13 cellular contexts compared by ENCODE assay signal in genomic region chr6:139757766-139758655, GRCh38.
A peak's percentile ranks its signal among the peaks of the same experiment; 100 is the strongest.
DNase-seq lines count a peak whose midpoint lies in the region; ATAC-seq and TF ChIP-seq lines count a peak whose summit lies in the region.
"Had no signal": no experiment of that assay in that cellular context is flagged by ENCODE, and none has a peak within 500 bp of the region (broad histone marks: within the 10 kb centered on the region; RNA-seq: fewer than 3 reads in every experiment).

No MANE protein-coding gene starts in this region.

- H3K9ac ChIP-seq in subcutaneous abdominal adipose tissue (ENCODE audit: low read length in 5 of 5): no peak overlapping the region

- H3K4me3 Mint-ChIP-seq in HFFc6: peak overlapping the region; percentile 8; the same call in 1 of the 2 replicates
- no peak overlapping the region for H3K4me3 Mint-ChIP-seq in activated CD8-positive, alpha-beta T cell treated with anti-CD3 and anti-CD28 coated beads, Interleukin-2, amount 10 ng/mL, durations not matched to agents 7 days and 5 days
- no peak overlapping the region for H3K4me3 Mint-ChIP-seq in activated T-helper 2 cell treated with anti-CD3 and anti-CD28 coated beads, Interferon-gamma antibody, Interleukin-2, Interleukin-4, amounts not matched to agents 10 μg/mL and 5 μg/mL and 100 μg/mL, durations not matched to agents 14 hours and 24 hours and 36 hours (ENCODE audit: low read depth)
- H3K4me3 Mint-ChIP-seq: stimulated activated naive CD8-positive, alpha-beta T cell treated with anti-CD3 and anti-CD28 coated beads, Interleukin-15, amount 100 ng/mL, for 72 hours; T-helper 1 cell treated with Interleukin-12 subunit alpha and Interleukin-12 subunit beta and Interleukin-4 antibody, amounts not matched to agents 30 μg/mL and 1 μg/mL, for 36 hours had no signal

- H4K20me1 ChIP-seq in hepatocyte (ENCODE audit: insufficient read depth, poor library complexity, severe bottlenecking): no peaks in the 10 kb centered on the region

- H3K36me3 Mint-ChIP-seq in HFFc6 (ENCODE audit: low read depth): peaks cover 8% of the 10 kb centered on the region; the same call in 1 of the 2 replicates
- no peaks in the 10 kb centered on the region for H3K36me3 Mint-ChIP-seq in activated CD8-positive, alpha-beta T cell treated with anti-CD3 and anti-CD28 coated beads, Interleukin-2, amount 10 ng/mL, durations not matched to agents 7 days and 5 days (ENCODE audit: low read depth)
- H3K36me3 Mint-ChIP-seq in activated T-helper 2 cell treated with anti-CD3 and anti-CD28 coated beads, Interferon-gamma antibody, Interleukin-2, Interleukin-4, amounts not matched to agents 10 μg/mL and 5 μg/mL and 100 μg/mL, durations not matched to agents 14 hours and 24 hours and 36 hours (ENCODE audit: low read depth): no peaks in the 10 kb centered on the region

- no peaks in the 10 kb centered on the region for H3K79me2 ChIP-seq in hepatocyte

- H3K27ac Mint-ChIP-seq in HFFc6: peak overlapping the region; percentile 44
- no peak overlapping the region for H3K27ac Mint-ChIP-seq in activated CD8-positive, alpha-beta T cell treated with anti-CD3 and anti-CD28 coated beads, Interleukin-2, amount 10 ng/mL, durations not matched to agents 7 days and 5 days
- no peak overlapping the region for H3K27ac Mint-ChIP-seq in activated T-helper 2 cell treated with anti-CD3 and anti-CD28 coated beads, Interferon-gamma antibody, Interleukin-2, Interleukin-4, amounts not matched to agents 10 μg/mL and 5 μg/mL and 100 μg/mL, durations not matched to agents 14 hours and 24 hours and 36 hours
- H3K27ac Mint-ChIP-seq: stimulated activated naive CD8-positive, alpha-beta T cell treated with anti-CD3 and anti-CD28 coated beads, Interleukin-15, amount 100 ng/mL, for 72 hours; T-helper 1 cell treated with Interleukin-12 subunit alpha and Interleukin-12 subunit beta and Interleukin-4 antibody, amounts not matched to agents 30 μg/mL and 1 μg/mL, for 36 hours had no signal

- 52% methylated on average over 4 of the region's 4 CpGs for WGBS in hepatocyte (ENCODE audit: low lambda C conversion rate, missing lambda C conversion rate)

- H3K9me3 ChIP-seq in hepatocyte (ENCODE audit: low read depth): no peaks in the 10 kb centered on the region
- no peaks in the 10 kb centered on the region for H3K9me3 ChIP-seq in subcutaneous abdominal adipose tissue (ENCODE audit: control insufficient read depth in 5 of 5, low read length in 5 of 5)

- TF ChIP-seq CTCF in HFFc6 (IDR thresholded peaks at IDR 0.05) (no peak), hepatocyte (IDR thresholded peaks at IDR 0.05; ENCODE audit: poor library complexity) (no peak)

- H3K4me3 ChIP-seq in hepatocyte (no peak overlapping the region), subcutaneous abdominal adipose tissue (ENCODE audit: low read depth in 1 of 5, low read length in 5 of 5) (peak overlapping the region in 1 of 5 donors; percentile 26)
- H3K4me3 ChIP-seq: lung had no signal

- intact Hi-C loops in activated T-helper 2 cell treated with anti-CD3 and anti-CD28 coated beads, Interferon-gamma antibody, Interleukin-2, Interleukin-4, amounts not matched to agents 10 μg/mL and 5 μg/mL and 100 μg/mL, durations not matched to agents 14 hours and 24 hours and 36 hours (cut with micrococcal nuclease): no loop called here

- H3K4me1 ChIP-seq in hepatocyte (ENCODE audit: insufficient read depth) (peaks cover 31% of the 10 kb centered on the region), subcutaneous abdominal adipose tissue (ENCODE audit: control insufficient read depth in 5 of 5, insufficient read depth in 5 of 5, low read length in 5 of 5) (peaks cover 3 to 75% (median 50%) of the 10 kb centered on the region in 5 donors)

- H3K27me3 ChIP-seq in hepatocyte (no peaks in the 10 kb centered on the region), subcutaneous abdominal adipose tissue (ENCODE audit: control insufficient read depth in 5 of 5, insufficient read depth in 4 of 5, low read length in 5 of 5) (no peaks in the 10 kb centered on the region)

- peak; percentile 35 for DNase-seq in HFFc6
- peak; percentile 24 for DNase-seq in astrocyte of the hippocampus (ENCODE audit: low read depth, low spot score)
- no peak for DNase-seq in hepatocyte (ENCODE audit: low spot score)
- no peak for DNase-seq in activated CD8-positive, alpha-beta T cell treated with anti-CD3 and anti-CD28 coated beads, Interleukin-2, amount 10 ng/mL, durations not matched to agents 7 days and 5 days
- no peak for DNase-seq in Kasumi-1 (lab: John Stamatoyannopoulos, UW)
- no peak for DNase-seq in caudate nucleus (lab: John Stamatoyannopoulos, UW)
- DNase-seq in activated T-helper 2 cell treated with anti-CD3 and anti-CD28 coated beads, Interferon-gamma antibody, Interleukin-2, Interleukin-4, amounts not matched to agents 10 μg/mL and 5 μg/mL and 100 μg/mL, durations not matched to agents 14 hours and 24 hours and 36 hours (ENCODE audit: low spot score): no peak
- DNase-seq: activated CD4-positive, alpha-beta T cell treated with anti-CD3 and anti-CD28 coated beads, Interleukin-2, amount 50 U/mL, for 1 hour; activated effector memory CD4-positive, alpha-beta T cell treated with anti-CD3 and anti-CD28 coated beads, Interleukin-2, amount 50 U/mL, for 16 hours; stimulated activated naive CD8-positive, alpha-beta T cell treated with anti-CD3 and anti-CD28 coated beads, Interleukin-15, amount 100 ng/mL, for 72 hours had no signal

- H3K36me3 ChIP-seq in hepatocyte (replicated peaks; ENCODE audit: insufficient read depth, low read depth) (no peaks in the 10 kb centered on the region), subcutaneous abdominal adipose tissue (ENCODE audit: control insufficient read depth in 5 of 5, insufficient read depth in 5 of 5, low read length in 5 of 5) (no peaks in the 10 kb centered on the region)

- no peaks in the 10 kb centered on the region for H3K9me3 Mint-ChIP-seq in HFFc6
- H3K9me3 Mint-ChIP-seq in activated CD8-positive, alpha-beta T cell treated with anti-CD3 and anti-CD28 coated beads, Interleukin-2, amount 10 ng/mL, durations not matched to agents 7 days and 5 days (ENCODE audit: insufficient read depth): no peaks in the 10 kb centered on the region
- no peaks in the 10 kb centered on the region for H3K9me3 Mint-ChIP-seq in activated T-helper 2 cell treated with anti-CD3 and anti-CD28 coated beads, Interferon-gamma antibody, Interleukin-2, Interleukin-4, amounts not matched to agents 10 μg/mL and 5 μg/mL and 100 μg/mL, durations not matched to agents 14 hours and 24 hours and 36 hours
- H3K9me3 Mint-ChIP-seq: stimulated activated naive CD8-positive, alpha-beta T cell treated with anti-CD3 and anti-CD28 coated beads, Interleukin-15, amount 100 ng/mL, for 72 hours; T-helper 1 cell treated with Interleukin-12 subunit alpha and Interleukin-12 subunit beta and Interleukin-4 antibody, amounts not matched to agents 30 μg/mL and 1 μg/mL, for 36 hours had no signal

- CTCF ChIA-PET in activated CD8-positive, alpha-beta T cell treated with anti-CD3 and anti-CD28 coated beads, Interleukin-2, amount 10 ng/mL, durations not matched to agents 7 days and 5 days (lab: Charles Lee): no interaction called here

- no peaks in the 10 kb centered on the region for H3K9me2 ChIP-seq in hepatocyte (replicated peaks; ENCODE audit: insufficient read depth)

- POLR2A ChIA-PET in activated CD8-positive, alpha-beta T cell treated with anti-CD3 and anti-CD28 coated beads, Interleukin-2, amount 10 ng/mL, durations not matched to agents 7 days and 5 days (lab: Charles Lee): no interaction called here

- H3K4me1 Mint-ChIP-seq in HFFc6 (ENCODE audit: low read depth): peaks cover 74% of the 10 kb centered on the region
- H3K4me1 Mint-ChIP-seq in activated CD8-positive, alpha-beta T cell treated with anti-CD3 and anti-CD28 coated beads, Interleukin-2, amount 10 ng/mL, durations not matched to agents 7 days and 5 days (ENCODE audit: low read depth): no peaks in the 10 kb centered on the region
- H3K4me1 Mint-ChIP-seq in activated T-helper 2 cell treated with anti-CD3 and anti-CD28 coated beads, Interferon-gamma antibody, Interleukin-2, Interleukin-4, amounts not matched to agents 10 μg/mL and 5 μg/mL and 100 μg/mL, durations not matched to agents 14 hours and 24 hours and 36 hours (ENCODE audit: low read depth): no peaks in the 10 kb centered on the region
- H3K4me1 Mint-ChIP-seq: stimulated activated naive CD8-positive, alpha-beta T cell treated with anti-CD3 and anti-CD28 coated beads, Interleukin-15, amount 100 ng/mL, for 72 hours had no signal

- H3K27ac ChIP-seq in hepatocyte (no peak overlapping the region), subcutaneous abdominal adipose tissue (ENCODE audit: low read depth, low read length) (peak overlapping the region; percentile 95), caudate nucleus (ENCODE audit: low read depth, low read length) (no peak overlapping the region)

- no peaks in the 10 kb centered on the region for H3K27me3 Mint-ChIP-seq in HFFc6 (ENCODE audit: insufficient read depth)
- peaks cover 13% of the 10 kb centered on the region for H3K27me3 Mint-ChIP-seq in activated CD8-positive, alpha-beta T cell treated with anti-CD3 and anti-CD28 coated beads, Interleukin-2, amount 10 ng/mL, durations not matched to agents 7 days and 5 days (ENCODE audit: low read depth)
- no peaks in the 10 kb centered on the region for H3K27me3 Mint-ChIP-seq in activated T-helper 2 cell treated with anti-CD3 and anti-CD28 coated beads, Interferon-gamma antibody, Interleukin-2, Interleukin-4, amounts not matched to agents 10 μg/mL and 5 μg/mL and 100 μg/mL, durations not matched to agents 14 hours and 24 hours and 36 hours (ENCODE audit: low read depth)
- H3K27me3 Mint-ChIP-seq: stimulated activated naive CD8-positive, alpha-beta T cell treated with anti-CD3 and anti-CD28 coated beads, Interleukin-15, amount 100 ng/mL, for 72 hours had no signal

- ATAC-seq in activated CD8-positive, alpha-beta T cell treated with anti-CD3 and anti-CD28 coated beads, Interleukin-2, amount 10 ng/mL, durations not matched to agents 7 days and 5 days: no peak
- ATAC-seq: stimulated activated naive CD8-positive, alpha-beta T cell treated with anti-CD3 and anti-CD28 coated beads, Interleukin-15, amount 100 ng/mL, for 72 hours had no signal

- H2AFZ ChIP-seq in hepatocyte: no peak overlapping the region

- H3K4me2 ChIP-seq in hepatocyte: peak overlapping the region; percentile 3

Comparison
In these comparisons a context has a peak if more than half of its experiments do, and no peak if none do; other contexts are left out.
1. DNase-seq: peak in HFFc6 (single experiment) and astrocyte of the hippocampus (single experiment); none in hepatocyte (single experiment), activated CD8-positive, alpha-beta T cell treated with anti-CD3 and anti-CD28 coated beads, Interleukin-2, amount 10 ng/mL, durations not matched to agents 7 days and 5 days (single experiment), Kasumi-1 (0 of 2), caudate nucleus (0 of 61) and activated T-helper 2 cell treated with anti-CD3 and anti-CD28 coated beads, Interferon-gamma antibody, Interleukin-2, Interleukin-4, amounts not matched to agents 10 μg/mL and 5 μg/mL and 100 μg/mL, durations not matched to agents 14 hours and 24 hours and 36 hours (single experiment).